In genomic region chr4:2244947-2245786, GRCh38 we compare ENCODE assay signal across 1 cellular context.
TF ChIP-seq lines count a peak whose summit lies in the region.

No MANE protein-coding gene starts in this region.

TF ChIP-seq in HepG2, 621 proteins besides CTCF, POLR2A, EP300 and RAD21 (continued from another document):
- TF ChIP-seq, protein P1, sequence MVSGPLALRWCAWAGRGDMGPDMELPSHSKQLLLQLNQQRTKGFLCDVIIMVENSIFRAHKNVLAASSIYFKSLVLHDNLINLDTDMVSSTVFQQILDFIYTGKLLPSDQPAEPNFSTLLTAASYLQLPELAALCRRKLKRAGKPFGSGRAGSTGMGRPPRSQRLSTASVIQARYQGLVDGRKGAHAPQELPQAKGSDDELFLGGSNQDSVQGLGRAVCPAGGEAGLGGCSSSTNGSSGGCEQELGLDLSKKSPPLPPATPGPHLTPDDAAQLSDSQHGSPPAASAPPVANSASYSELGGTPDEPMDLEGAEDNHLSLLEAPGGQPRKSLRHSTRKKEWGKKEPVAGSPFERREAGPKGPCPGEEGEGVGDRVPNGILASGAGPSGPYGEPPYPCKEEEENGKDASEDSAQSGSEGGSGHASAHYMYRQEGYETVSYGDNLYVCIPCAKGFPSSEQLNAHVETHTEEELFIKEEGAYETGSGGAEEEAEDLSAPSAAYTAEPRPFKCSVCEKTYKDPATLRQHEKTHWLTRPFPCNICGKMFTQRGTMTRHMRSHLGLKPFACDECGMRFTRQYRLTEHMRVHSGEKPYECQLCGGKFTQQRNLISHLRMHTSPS (CRISPR knock-in tag; IDR thresholded peaks at IDR 0.05; ENCODE audit: low read depth), result no peak
